ENCODE assay signal across 1 cellular context in the genomic region with DNA sequence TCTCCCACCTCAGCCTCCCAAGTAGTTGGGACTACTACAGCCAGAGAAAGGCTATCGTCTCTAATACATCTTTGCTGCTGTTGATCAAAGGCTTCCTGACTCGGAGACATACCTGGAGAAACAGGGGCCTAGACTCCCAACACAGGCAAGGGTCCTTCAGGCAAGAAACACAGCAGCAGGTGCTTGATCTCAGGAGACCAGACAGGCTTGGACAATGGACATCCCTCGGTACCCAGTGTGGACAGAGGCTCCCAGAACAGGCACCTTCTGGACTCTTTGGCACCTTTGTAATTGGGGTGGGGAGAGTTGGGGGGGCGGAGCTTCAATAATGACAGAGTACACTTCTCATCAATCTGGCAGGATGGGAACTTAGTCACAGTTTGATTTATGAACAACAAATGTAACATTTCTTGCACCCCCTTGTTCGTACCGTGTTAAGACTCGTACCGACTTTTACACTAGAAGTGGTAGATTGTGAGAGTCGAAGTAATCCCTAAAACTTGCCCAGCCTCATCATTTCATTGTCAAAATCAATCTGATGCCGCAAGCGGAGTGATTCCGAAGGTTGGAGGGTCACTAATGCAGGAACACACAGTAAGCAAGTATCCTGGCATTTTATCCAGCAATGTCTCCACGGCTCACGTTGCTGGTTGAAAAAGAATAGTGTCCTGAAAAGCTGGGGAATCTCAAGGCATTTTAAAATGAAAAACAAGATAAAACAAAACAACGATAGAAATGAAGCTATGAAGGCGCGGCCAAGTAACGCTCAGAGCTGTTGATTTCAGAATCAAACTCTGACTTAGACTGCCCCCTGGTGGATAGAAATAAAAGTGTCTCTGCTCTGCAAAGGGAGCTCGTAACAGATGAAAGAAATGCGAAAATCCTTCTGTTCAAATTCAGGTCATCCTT.
TF ChIP-seq lines count a peak whose summit lies in the region.

No MANE protein-coding gene starts in this region.

TF ChIP-seq in H1, 55 proteins besides CTCF, POLR2A, EP300 and RAD21 (continued from another document):
- TF ChIP-seq SP1 (IDR thresholded peaks at IDR 0.05; ENCODE audit: low read depth, low read length) (no peak), HDAC2 (IDR thresholded peaks at IDR 0.05; ENCODE audit: borderline replicate concordance in 1 of 2, low read depth in 2 of 2, low read length in 2 of 2) (no peak)
- TF ChIP-seq, protein P1, sequence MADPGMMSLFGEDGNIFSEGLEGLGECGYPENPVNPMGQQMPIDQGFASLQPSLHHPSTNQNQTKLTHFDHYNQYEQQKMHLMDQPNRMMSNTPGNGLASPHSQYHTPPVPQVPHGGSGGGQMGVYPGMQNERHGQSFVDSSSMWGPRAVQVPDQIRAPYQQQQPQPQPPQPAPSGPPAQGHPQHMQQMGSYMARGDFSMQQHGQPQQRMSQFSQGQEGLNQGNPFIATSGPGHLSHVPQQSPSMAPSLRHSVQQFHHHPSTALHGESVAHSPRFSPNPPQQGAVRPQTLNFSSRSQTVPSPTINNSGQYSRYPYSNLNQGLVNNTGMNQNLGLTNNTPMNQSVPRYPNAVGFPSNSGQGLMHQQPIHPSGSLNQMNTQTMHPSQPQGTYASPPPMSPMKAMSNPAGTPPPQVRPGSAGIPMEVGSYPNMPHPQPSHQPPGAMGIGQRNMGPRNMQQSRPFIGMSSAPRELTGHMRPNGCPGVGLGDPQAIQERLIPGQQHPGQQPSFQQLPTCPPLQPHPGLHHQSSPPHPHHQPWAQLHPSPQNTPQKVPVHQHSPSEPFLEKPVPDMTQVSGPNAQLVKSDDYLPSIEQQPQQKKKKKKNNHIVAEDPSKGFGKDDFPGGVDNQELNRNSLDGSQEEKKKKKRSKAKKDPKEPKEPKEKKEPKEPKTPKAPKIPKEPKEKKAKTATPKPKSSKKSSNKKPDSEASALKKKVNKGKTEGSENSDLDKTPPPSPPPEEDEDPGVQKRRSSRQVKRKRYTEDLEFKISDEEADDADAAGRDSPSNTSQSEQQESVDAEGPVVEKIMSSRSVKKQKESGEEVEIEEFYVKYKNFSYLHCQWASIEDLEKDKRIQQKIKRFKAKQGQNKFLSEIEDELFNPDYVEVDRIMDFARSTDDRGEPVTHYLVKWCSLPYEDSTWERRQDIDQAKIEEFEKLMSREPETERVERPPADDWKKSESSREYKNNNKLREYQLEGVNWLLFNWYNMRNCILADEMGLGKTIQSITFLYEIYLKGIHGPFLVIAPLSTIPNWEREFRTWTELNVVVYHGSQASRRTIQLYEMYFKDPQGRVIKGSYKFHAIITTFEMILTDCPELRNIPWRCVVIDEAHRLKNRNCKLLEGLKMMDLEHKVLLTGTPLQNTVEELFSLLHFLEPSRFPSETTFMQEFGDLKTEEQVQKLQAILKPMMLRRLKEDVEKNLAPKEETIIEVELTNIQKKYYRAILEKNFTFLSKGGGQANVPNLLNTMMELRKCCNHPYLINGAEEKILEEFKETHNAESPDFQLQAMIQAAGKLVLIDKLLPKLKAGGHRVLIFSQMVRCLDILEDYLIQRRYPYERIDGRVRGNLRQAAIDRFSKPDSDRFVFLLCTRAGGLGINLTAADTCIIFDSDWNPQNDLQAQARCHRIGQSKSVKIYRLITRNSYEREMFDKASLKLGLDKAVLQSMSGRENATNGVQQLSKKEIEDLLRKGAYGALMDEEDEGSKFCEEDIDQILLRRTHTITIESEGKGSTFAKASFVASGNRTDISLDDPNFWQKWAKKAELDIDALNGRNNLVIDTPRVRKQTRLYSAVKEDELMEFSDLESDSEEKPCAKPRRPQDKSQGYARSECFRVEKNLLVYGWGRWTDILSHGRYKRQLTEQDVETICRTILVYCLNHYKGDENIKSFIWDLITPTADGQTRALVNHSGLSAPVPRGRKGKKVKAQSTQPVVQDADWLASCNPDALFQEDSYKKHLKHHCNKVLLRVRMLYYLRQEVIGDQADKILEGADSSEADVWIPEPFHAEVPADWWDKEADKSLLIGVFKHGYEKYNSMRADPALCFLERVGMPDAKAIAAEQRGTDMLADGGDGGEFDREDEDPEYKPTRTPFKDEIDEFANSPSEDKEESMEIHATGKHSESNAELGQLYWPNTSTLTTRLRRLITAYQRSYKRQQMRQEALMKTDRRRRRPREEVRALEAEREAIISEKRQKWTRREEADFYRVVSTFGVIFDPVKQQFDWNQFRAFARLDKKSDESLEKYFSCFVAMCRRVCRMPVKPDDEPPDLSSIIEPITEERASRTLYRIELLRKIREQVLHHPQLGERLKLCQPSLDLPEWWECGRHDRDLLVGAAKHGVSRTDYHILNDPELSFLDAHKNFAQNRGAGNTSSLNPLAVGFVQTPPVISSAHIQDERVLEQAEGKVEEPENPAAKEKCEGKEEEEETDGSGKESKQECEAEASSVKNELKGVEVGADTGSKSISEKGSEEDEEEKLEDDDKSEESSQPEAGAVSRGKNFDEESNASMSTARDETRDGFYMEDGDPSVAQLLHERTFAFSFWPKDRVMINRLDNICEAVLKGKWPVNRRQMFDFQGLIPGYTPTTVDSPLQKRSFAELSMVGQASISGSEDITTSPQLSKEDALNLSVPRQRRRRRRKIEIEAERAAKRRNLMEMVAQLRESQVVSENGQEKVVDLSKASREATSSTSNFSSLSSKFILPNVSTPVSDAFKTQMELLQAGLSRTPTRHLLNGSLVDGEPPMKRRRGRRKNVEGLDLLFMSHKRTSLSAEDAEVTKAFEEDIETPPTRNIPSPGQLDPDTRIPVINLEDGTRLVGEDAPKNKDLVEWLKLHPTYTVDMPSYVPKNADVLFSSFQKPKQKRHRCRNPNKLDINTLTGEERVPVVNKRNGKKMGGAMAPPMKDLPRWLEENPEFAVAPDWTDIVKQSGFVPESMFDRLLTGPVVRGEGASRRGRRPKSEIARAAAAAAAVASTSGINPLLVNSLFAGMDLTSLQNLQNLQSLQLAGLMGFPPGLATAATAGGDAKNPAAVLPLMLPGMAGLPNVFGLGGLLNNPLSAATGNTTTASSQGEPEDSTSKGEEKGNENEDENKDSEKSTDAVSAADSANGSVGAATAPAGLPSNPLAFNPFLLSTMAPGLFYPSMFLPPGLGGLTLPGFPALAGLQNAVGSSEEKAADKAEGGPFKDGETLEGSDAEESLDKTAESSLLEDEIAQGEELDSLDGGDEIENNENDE (IDR thresholded peaks at IDR 0.05; ENCODE audit: insufficient replicate concordance, low read length), result no peak
